Comparison of ENCODE assay signal across 19 cellular contexts in genomic region chr12:43852744-43853143, GRCh38.
"Had no signal": no experiment of that assay in that cellular context is flagged by ENCODE, and none has a peak within 500 bp of the region (broad histone marks: within the 10 kb centered on the region; RNA-seq: fewer than 3 reads in every experiment).

No MANE protein-coding gene starts in this region.

- FAIRE-seq: astrocyte, kidney had no signal

- H3K27me3 ChIP-seq: left lung, spleen, thyroid gland had no signal

- H3K9me3 ChIP-seq: thyroid gland had no signal

- H3K9me3 Mint-ChIP-seq: activated T-cell treated with anti-CD3 and anti-CD28 coated beads, Interleukin-2, amount 50 U/mL, for 72 hours had no signal

- ATAC-seq: activated T-cell treated with anti-CD3 and anti-CD28 coated beads, Interleukin-2, amount 50 U/mL, for 72 hours; left lung; stimulated activated naive B cell treated with anti-CD40 and anti-IgM and Interleukin-4, amounts not matched to agents 10 μg/mL and 1 μg/mL and 100 μg/mL, for 72 hours had no signal

- H3K27ac ChIP-seq: left lung, spleen, thyroid gland had no signal

- H3K4me1 ChIP-seq: left lung, spleen, thyroid gland had no signal

- DNase-seq: activated CD4-positive, alpha-beta T cell treated with anti-CD3 and anti-CD28 coated beads, Interleukin-2, amount 50 U/mL, for 4 hours; activated CD4-positive, CD25-positive, alpha-beta regulatory T cell treated with anti-CD3 and anti-CD28 coated beads, Interleukin-2, amount 50 U/mL, for 72 hours; activated effector memory CD4-positive, alpha-beta T cell treated with anti-CD3 and anti-CD28 coated beads, Interleukin-2, amount 50 U/mL, for 16 hours; activated T-cell treated with anti-CD3 and anti-CD28 coated beads, Interleukin-2, amount 50 U/mL, for 72 hours; effector CD8-positive, alpha-beta T cell; foreskin melanocyte; glutamatergic neuron; hypothalamus; kidney; left lung; naive B cell; retina; spleen; stimulated activated naive B cell treated with anti-CD40 and anti-IgM and Interleukin-4, amounts not matched to agents 10 μg/mL and 1 μg/mL and 100 μg/mL, for 72 hours; thyroid gland had no signal

- H3K27ac Mint-ChIP-seq: activated naive CD4-positive, alpha-beta T cell treated with anti-CD3 and anti-CD28 coated beads, Interleukin-2, amount 50 U/mL, for 24 hours; activated T-cell treated with anti-CD3 and anti-CD28 coated beads, Interleukin-2, amount 50 U/mL, for 72 hours; dendritic cell treated with granulocyte-macrophage colony-stimulating factor and Interleukin-4, amounts not matched to agents 40 ng/mL and 50 ng/mL, for 4 days; stimulated activated naive B cell treated with anti-CD40 and anti-IgM and Interleukin-4, amounts not matched to agents 10 μg/mL and 1 μg/mL and 100 μg/mL, for 72 hours had no signal

- H3K4me3 ChIP-seq: left lung, spleen, thyroid gland had no signal

- H3K36me3 ChIP-seq: left lung, thyroid gland had no signal

- H3K27me3 Mint-ChIP-seq: activated naive CD4-positive, alpha-beta T cell treated with anti-CD3 and anti-CD28 coated beads, Interleukin-2, amount 50 U/mL, for 24 hours; dendritic cell treated with granulocyte-macrophage colony-stimulating factor and Interleukin-4, amounts not matched to agents 40 ng/mL and 50 ng/mL, for 4 days; naive B cell; stimulated activated naive B cell treated with anti-CD40 and anti-IgM and Interleukin-4, amounts not matched to agents 10 μg/mL and 1 μg/mL and 100 μg/mL, for 72 hours had no signal

- H3K4me3 Mint-ChIP-seq: activated naive CD4-positive, alpha-beta T cell treated with anti-CD3 and anti-CD28 coated beads, Interleukin-2, amount 50 U/mL, for 24 hours; activated T-cell treated with anti-CD3 and anti-CD28 coated beads, Interleukin-2, amount 50 U/mL, for 72 hours; dendritic cell treated with granulocyte-macrophage colony-stimulating factor and Interleukin-4, amounts not matched to agents 40 ng/mL and 50 ng/mL, for 4 days; naive B cell; neural crest cell; stimulated activated naive B cell treated with anti-CD40 and anti-IgM and Interleukin-4, amounts not matched to agents 10 μg/mL and 1 μg/mL and 100 μg/mL, for 72 hours had no signal
